8 cellular contexts compared by ENCODE assay signal in the genomic region with DNA sequence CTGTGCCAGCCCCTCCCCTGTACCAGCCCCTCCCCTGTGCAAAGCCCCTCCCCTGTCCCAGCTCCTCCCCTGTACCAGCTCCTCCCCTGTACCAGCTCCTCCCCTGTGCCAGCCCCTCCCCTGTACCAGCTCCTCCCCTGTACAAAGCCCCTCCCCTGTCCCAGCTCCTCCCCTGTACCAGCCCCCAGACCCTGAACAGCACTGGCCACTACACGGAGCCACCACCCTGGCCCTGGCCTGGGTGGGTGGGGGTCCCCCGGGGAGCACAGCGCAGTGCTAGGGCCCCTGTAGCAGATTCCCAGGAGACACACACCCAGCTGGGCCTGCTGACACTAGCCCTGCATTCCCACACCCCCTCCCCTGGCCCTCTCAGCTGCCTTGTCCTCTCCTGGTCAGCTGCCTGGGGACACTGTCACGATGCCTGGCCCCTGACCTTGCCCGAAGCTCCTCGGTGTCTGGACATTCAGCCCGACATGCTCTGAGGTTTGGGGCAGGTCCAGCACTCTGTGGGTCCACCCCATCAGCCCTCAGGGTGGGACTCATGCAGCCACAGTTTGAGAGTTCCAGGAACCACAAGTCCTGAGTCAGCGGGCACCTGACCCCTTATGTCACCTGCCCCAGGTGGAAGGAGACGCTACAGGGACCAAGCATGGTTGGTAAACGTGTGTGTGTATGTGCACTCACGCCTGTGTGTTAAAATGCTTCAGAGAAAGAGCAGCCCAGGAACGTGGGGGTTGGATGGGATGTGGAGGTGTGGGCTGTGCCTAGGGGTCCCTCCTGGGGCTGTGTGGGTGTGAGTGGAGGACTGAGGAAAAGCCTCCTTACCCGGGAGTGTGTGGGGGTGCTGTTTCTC.
A peak's percentile ranks its signal among the peaks of the same experiment; 100 is the strongest.
DNase-seq lines count a peak whose midpoint lies in the region; ATAC-seq and TF ChIP-seq lines count a peak whose summit lies in the region.

No MANE protein-coding gene starts in this region.

- peaks cover 4% of the 10 kb centered on the region for H3K27me3 ChIP-seq in DND-41 (ENCODE audit: insufficient read depth, low read length, poor library complexity)
- no peaks in the 10 kb centered on the region for H3K27me3 ChIP-seq in PC-9 (ENCODE audit: insufficient read depth, low read depth)

- no peaks in the 10 kb centered on the region for H3F3A ChIP-seq in PC-9 (ENCODE audit: insufficient read depth, low read depth)

- no peaks in the 10 kb centered on the region for H3K9me2 ChIP-seq in PC-9 (ENCODE audit: insufficient read depth)

- POLR2A ChIA-PET in PC-9 (lab: Charles Lee; ENCODE audit: unreplicated experiment): interaction anchor here (0.5 to 1.0 kb wide), 5 partner anchors 67 to 340 kb away, joined by 3 to 9 read pairs (median 5); no protein-coding TSS in a partner anchor

- peaks cover 10% of the 10 kb centered on the region for H3K4me1 ChIP-seq in DND-41 (ENCODE audit: insufficient read depth, low read length)
- H3K4me1 ChIP-seq in PC-9 (replicated peaks; ENCODE audit: insufficient read depth): peaks cover 3% of the 10 kb centered on the region

- no peak overlapping the region for H2AFZ ChIP-seq in DND-41 (ENCODE audit: low read depth, low read length)
- H2AFZ ChIP-seq in PC-9: no peak overlapping the region

- peak overlapping the region; percentile 32; the same call in 1 of the 2 replicates for H3K27ac ChIP-seq in DND-41 (ENCODE audit: low read length)
- H3K27ac ChIP-seq in PC-9: 0 out of 2 replicates have a peak overlapping the region, but pooled peaks have one; percentile 44

- no peak overlapping the region for H3K9ac ChIP-seq in DND-41 (ENCODE audit: low read depth, low read length)

- H3K4me3 ChIP-seq in DND-41 (ENCODE audit: low read depth in 1 of 2, low read length in 2 of 2): no peak overlapping the region
- H3K4me3 ChIP-seq in PC-9: no peak overlapping the region; the same call in 1 of the 2 replicates

- CTCF ChIA-PET in PC-9 (lab: Charles Lee): interaction anchor here (0.6 to 1.0 kb wide), 3 partner anchors 68 to 114 kb away, joined by 3 to 8 read pairs (median 3); a partner anchor contains a TSS

- H3K36me3 ChIP-seq in DND-41 (ENCODE audit: insufficient read depth, low read length) (no peaks in the 10 kb centered on the region), PC-9 (ENCODE audit: low read depth) (no peaks in the 10 kb centered on the region)

- H3K4me2 ChIP-seq in DND-41 (ENCODE audit: insufficient read depth, low read length) (no peak overlapping the region), PC-9 (peak overlapping the region; percentile 70)

- ATAC-seq in DND-41 (ENCODE audit: insufficient read depth, low read depth): peak; percentile 60

- BruUV-seq in PC-9 (replicated peaks; lab: Mats Ljungman, UMichigan): no TSS peak

- peak; percentile 21 for DNase-seq in DND-41
- peak; percentile 82 to 87 for DNase-seq in PC-9
- peak; percentile 55 for DNase-seq in glomerular visceral epithelial cell (ENCODE audit: extremely low spot score)
- peak; percentile 43 for DNase-seq in renal cortical epithelial cell (ENCODE audit: low read depth)
- no peak for DNase-seq in dermis blood vessel endothelial cell
- no peak for DNase-seq in Ammon's horn (ENCODE audit: low spot score)
- no peak for DNase-seq in putamen (ENCODE audit: low spot score)
- DNase-seq in COLO668 (lab: John Stamatoyannopoulos, UW; ENCODE audit: unreplicated experiment): no peak

- H3K79me2 ChIP-seq in DND-41 (ENCODE audit: insufficient read depth, low read length): no peaks in the 10 kb centered on the region
- no peaks in the 10 kb centered on the region for H3K79me2 ChIP-seq in PC-9 (ENCODE audit: low read depth)

- no peaks in the 10 kb centered on the region; the same call in 1 of the 2 replicates for H4K20me1 ChIP-seq in DND-41 (ENCODE audit: insufficient read depth, low read length)
- H4K20me1 ChIP-seq in PC-9 (ENCODE audit: insufficient read depth): no peaks in the 10 kb centered on the region

- intact Hi-C loops in PC-9 (cut with micrococcal nuclease; ENCODE audit: unreplicated experiment): no loop called here

- no peak for TF ChIP-seq CTCF in DND-41 (IDR thresholded peaks at IDR 0.05; ENCODE audit: borderline replicate concordance, extremely low read depth, low read length, poor library complexity, severe bottlenecking)
- no peak for TF ChIP-seq CTCF in PC-9 (conservative IDR thresholded peaks at IDR 0.05)

- H3K9me3 ChIP-seq in DND-41 (ENCODE audit: insufficient read depth, low read length, severe bottlenecking) (no peaks in the 10 kb centered on the region), PC-9 (ENCODE audit: insufficient read depth, low read depth) (no peaks in the 10 kb centered on the region)

Comparison
In these comparisons a context has a peak if more than half of its experiments do, and no peak if none do; other contexts are left out.
1. DNase-seq: peak in DND-41 (single experiment), PC-9 (2 of 2), glomerular visceral epithelial cell (single experiment) and renal cortical epithelial cell (single experiment); none in dermis blood vessel endothelial cell (single experiment), Ammon's horn (single experiment), putamen (single experiment) and COLO668 (single experiment).